Comparison of ENCODE assay signal across 10 cellular contexts in the genomic region with DNA sequence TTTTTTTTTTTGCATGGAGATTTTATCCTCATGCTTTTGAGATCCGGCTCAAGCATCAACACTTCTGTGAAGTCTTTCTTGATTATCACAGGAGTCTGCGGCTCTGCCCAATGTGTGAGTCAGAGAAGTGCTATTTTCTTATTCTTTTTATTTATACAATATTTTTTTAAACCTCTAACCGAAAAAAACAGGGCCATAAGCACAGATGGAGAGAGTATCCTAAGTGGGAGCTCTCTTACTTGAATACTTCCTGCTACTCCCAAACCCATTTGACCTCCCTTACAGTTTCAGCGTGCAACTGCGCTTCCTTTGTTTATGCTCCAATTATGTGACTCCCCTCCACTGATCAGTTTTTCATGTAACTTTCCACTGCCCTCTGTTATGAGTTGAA. TPM values are rescaled to one million over a fixed set of nuclear protein-coding genes. Genes with fewer than 3 reads are reported as not detected.
DNase-seq lines count a peak whose midpoint lies in the region; ATAC-seq and TF ChIP-seq lines count a peak whose summit lies in the region.
"Had no signal": no experiment of that assay in that cellular context is flagged by ENCODE, and none has a peak within 500 bp of the region (broad histone marks: within the 10 kb centered on the region; RNA-seq: fewer than 3 reads in every experiment).

No MANE protein-coding gene starts in this region.

- DNase-seq in AG08395 (ENCODE audit: low spot score) (peak; percentile 48), HFFc6 (peak; percentile 84), chondrocyte (ENCODE audit: low spot score) (no peak), SK-N-DZ (ENCODE audit: low spot score) (no peak), T1000 (lab: John Stamatoyannopoulos, UW) (no peak), H7 (no peak)
- DNase-seq in naive thymus-derived CD4-positive, alpha-beta T cell, result no peak
- DNase-seq: activated naive CD4-positive, alpha-beta T cell treated with anti-CD3 and anti-CD28 coated beads, Interleukin-2, amount 50 U/mL, for 16 hours had no signal

- no peak overlapping the region for H3K27ac ChIP-seq in naive thymus-derived CD4-positive, alpha-beta T cell (ENCODE audit: low read depth, low read length)

- no peaks in the 10 kb centered on the region for H3K36me3 ChIP-seq in naive thymus-derived CD4-positive, alpha-beta T cell (ENCODE audit: control insufficient read depth in 2 of 3, insufficient read depth in 3 of 3, low read length in 3 of 3)
- H3K36me3 ChIP-seq in H7 (replicated peaks; ENCODE audit: control insufficient read depth, insufficient read depth, low read length), result no peaks in the 10 kb centered on the region

- no peaks in the 10 kb centered on the region; the same call in 1 of the 2 replicates for H3K27me3 Mint-ChIP-seq in HFFc6 (ENCODE audit: insufficient read depth)
- no peaks in the 10 kb centered on the region for H3K27me3 Mint-ChIP-seq in chondrocyte (ENCODE audit: low read depth)
- peaks cover 0 to 5% (median 0%) of the 10 kb centered on the region in 5 donors for H3K27me3 Mint-ChIP-seq in naive thymus-derived CD4-positive, alpha-beta T cell
- H3K27me3 Mint-ChIP-seq: stimulated activated memory B cell treated with anti-CD40 and anti-IgM and Interleukin-4, amounts not matched to agents 10 μg/mL and 1 μg/mL and 100 μg/mL, for 72 hours had no signal

- H3K36me3 Mint-ChIP-seq in HFFc6 (ENCODE audit: low read depth), result no peaks in the 10 kb centered on the region
- H3K36me3 Mint-ChIP-seq in chondrocyte (ENCODE audit: low read depth), result no peaks in the 10 kb centered on the region
- peaks cover 0 to 3% (median 0%) of the 10 kb centered on the region in 5 donors for H3K36me3 Mint-ChIP-seq in naive thymus-derived CD4-positive, alpha-beta T cell

- no peaks in the 10 kb centered on the region for H3K9me3 ChIP-seq in naive thymus-derived CD4-positive, alpha-beta T cell (ENCODE audit: control insufficient read depth in 2 of 3, low read length in 3 of 3)

- intact Hi-C loops in naive thymus-derived CD4-positive, alpha-beta T cell (cut with micrococcal nuclease), result loop anchor here (1.0 to 10.0 kb wide), 7 partner anchors 9 to 1105 kb away; partner anchors contain the start of genes ATXN1 (in 2 of the 2) and DTNBP1 (in 1 of the 2)

- CTCF ChIA-PET in naive thymus-derived CD4-positive, alpha-beta T cell (lab: Charles Lee), result interaction anchor here (1.1 to 5.9 kb wide), 5 partner anchors 11 to 450 kb away, joined by 3 to 25 read pairs (median 5); no protein-coding TSS in a partner anchor

- no peaks in the 10 kb centered on the region for H3K9me3 Mint-ChIP-seq in HFFc6
- H3K9me3 Mint-ChIP-seq in chondrocyte (ENCODE audit: low read depth), result no peaks in the 10 kb centered on the region
- H3K9me3 Mint-ChIP-seq in naive thymus-derived CD4-positive, alpha-beta T cell, result no peaks in the 10 kb centered on the region
- H3K9me3 Mint-ChIP-seq: stimulated activated memory B cell treated with anti-CD40 and anti-IgM and Interleukin-4, amounts not matched to agents 10 μg/mL and 1 μg/mL and 100 μg/mL, for 72 hours had no signal

- TF ChIP-seq CTCF in HFFc6 (IDR thresholded peaks at IDR 0.05) (no peak), chondrocyte (IDR thresholded peaks at IDR 0.05) (no peak)

- peak overlapping the region; percentile 69 for H3K4me3 Mint-ChIP-seq in HFFc6
- peak overlapping the region; percentile 9 for H3K4me3 Mint-ChIP-seq in chondrocyte (ENCODE audit: unreplicated experiment)
- peak overlapping the region in 3 of 10 donors; percentile 13 to 38 (median 30) for H3K4me3 Mint-ChIP-seq in naive thymus-derived CD4-positive, alpha-beta T cell
- H3K4me3 Mint-ChIP-seq: stimulated activated memory B cell treated with anti-CD40 and anti-IgM and Interleukin-4, amounts not matched to agents 10 μg/mL and 1 μg/mL and 100 μg/mL, for 72 hours had no signal

- peaks cover 79% of the 10 kb centered on the region for H3K4me1 Mint-ChIP-seq in HFFc6 (ENCODE audit: low read depth)
- H3K4me1 Mint-ChIP-seq in chondrocyte (ENCODE audit: low read depth), result peaks cover 57% of the 10 kb centered on the region
- peaks cover 25 to 55% (median 42%) of the 10 kb centered on the region in 7 donors for H3K4me1 Mint-ChIP-seq in naive thymus-derived CD4-positive, alpha-beta T cell

- H3K4me3 ChIP-seq in naive thymus-derived CD4-positive, alpha-beta T cell (ENCODE audit: low read length), result no peak overlapping the region
- H3K4me3 ChIP-seq in H7 (ENCODE audit: insufficient read depth, low read depth, low read length), result no peak overlapping the region

- POLR2A ChIA-PET in naive thymus-derived CD4-positive, alpha-beta T cell (lab: Charles Lee), result interaction anchor here (1.1 to 3.0 kb wide), 2 partner anchors 8 to 12 kb away, joined by 3 to 15 read pairs; partner anchors contain the start of gene ATXN1

- ATAC-seq in naive thymus-derived CD4-positive, alpha-beta T cell, result no peak
- ATAC-seq in HG02759 (IDR thresholded peaks at IDR 0.05; ENCODE audit: unreplicated experiment), result no peak

- H3K27ac Mint-ChIP-seq in HFFc6, result peak overlapping the region; percentile 85
- peak overlapping the region; percentile 93 for H3K27ac Mint-ChIP-seq in chondrocyte (ENCODE audit: unreplicated experiment)
- peak overlapping the region in 6 of 9 donors; percentile 19 to 74 (median 32) for H3K27ac Mint-ChIP-seq in naive thymus-derived CD4-positive, alpha-beta T cell
- H3K27ac Mint-ChIP-seq: stimulated activated memory B cell treated with anti-CD40 and anti-IgM and Interleukin-4, amounts not matched to agents 10 μg/mL and 1 μg/mL and 100 μg/mL, for 72 hours had no signal

- H3K27me3 ChIP-seq in naive thymus-derived CD4-positive, alpha-beta T cell (ENCODE audit: control insufficient read depth in 2 of 2, insufficient read depth in 2 of 2, low read length in 2 of 2), result no peaks in the 10 kb centered on the region
- no peaks in the 10 kb centered on the region for H3K27me3 ChIP-seq in H7 (ENCODE audit: control insufficient read depth, insufficient read depth, low read length)

- H3K4me1 ChIP-seq in naive thymus-derived CD4-positive, alpha-beta T cell (ENCODE audit: control insufficient read depth in 2 of 2, insufficient read depth in 2 of 2, low read length in 2 of 2), result peaks cover 24 to 38% of the 10 kb centered on the region in 2 donors

RNA-seq across cellular contexts. Expression of gene ATXN1, which starts 8.7 kb away (rescaled TPM):
- total RNA-seq in HFFc6 (2021; fragmentation: NEBNext Ultra II Directional; extraction: Animal tissue kit (Norgen Biotek cat#: 25700)), result 10 to 100 TPM; 28.2 to 41.5 (median 30.5) TPM
- total RNA-seq in chondrocyte, result 59.6 to 65.0 TPM (median 64.5 TPM) in 3 replicates
- total RNA-seq in naive thymus-derived CD4-positive, alpha-beta T cell, result 10 to 100 TPM; 32.2 to 82.7 (median 47.4) TPM
- 1 to 10 TPM; 1.5 to 3.0 TPM for polyA plus RNA-seq in naive thymus-derived CD4-positive, alpha-beta T cell
- 3.0 and 4.4 TPM in 2 replicates for polyA plus RNA-seq in SK-N-DZ (2014; cell fraction: cytosol; rRNA removed)
- polyA plus RNA-seq in SK-N-DZ (2014; cell fraction: nucleus; rRNA removed), result 2.3 and 6.3 TPM in 2 replicates
- total RNA-seq in H7 (2014; rRNA removed; shearing (Covaris generic)), result 7.6 and 8.9 TPM in 2 replicates

Comparison
In these comparisons a context has a peak if more than half of its experiments do, and no peak if none do; other contexts are left out.
1. DNase-seq: peak in AG08395 (single experiment) and HFFc6 (single experiment); none in chondrocyte (single experiment), naive thymus-derived CD4-positive, alpha-beta T cell (0 of 9), SK-N-DZ (single experiment), T1000 (single experiment) and H7 (single experiment).
2. H3K27ac Mint-ChIP-seq: peak in every context shown above with its lines; median percentile 93 in chondrocyte; 85 in HFFc6; 32 in naive thymus-derived CD4-positive, alpha-beta T cell.